8 cellular contexts compared by ENCODE assay signal in the genomic region with DNA sequence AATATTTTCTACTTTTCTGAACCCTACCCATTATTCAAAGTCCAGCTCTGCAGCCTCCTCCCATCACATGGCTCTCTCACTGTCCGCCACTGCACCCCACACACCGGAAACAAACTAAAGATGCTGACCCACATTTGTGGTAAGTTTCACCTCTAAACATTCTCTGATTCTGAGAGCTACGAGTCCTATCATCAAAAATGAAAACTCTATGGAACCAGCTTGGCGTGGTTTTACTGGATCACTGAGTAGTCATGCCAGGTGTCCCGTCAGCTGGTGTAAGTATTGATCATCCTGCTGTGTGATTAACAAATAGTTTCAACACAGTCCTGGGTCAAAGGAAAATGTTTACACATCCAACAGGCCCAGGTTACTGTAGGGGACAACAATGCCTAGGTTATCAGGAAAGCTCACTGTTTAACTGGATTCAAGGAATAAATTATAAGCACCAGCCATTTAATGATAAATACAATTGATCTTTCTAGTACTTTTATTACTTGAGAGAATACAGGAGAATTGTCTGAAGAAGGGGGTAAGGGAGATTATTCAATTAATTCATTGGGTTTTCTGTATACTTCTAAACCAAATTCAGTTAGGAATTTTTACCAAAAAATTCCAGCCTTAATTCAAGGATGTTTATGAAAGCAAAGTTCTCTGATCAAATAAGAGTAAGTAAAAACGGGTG. TPM values are rescaled to one million over a fixed set of nuclear protein-coding genes. Genes with fewer than 3 reads are reported as not detected.
DNase-seq lines count a peak whose midpoint lies in the region; ATAC-seq and TF ChIP-seq lines count a peak whose summit lies in the region.

No MANE protein-coding gene starts in this region.

- CTCF ChIA-PET in activated CD4-positive, alpha-beta T cell treated with anti-CD3 and anti-CD28 coated beads for 36 hours (lab: Charles Lee): interaction anchor here (0.6 to 5.2 kb wide), 16 partner anchors 9 to 367 kb away, joined by 3 to 54 read pairs (median 4); no protein-coding TSS in a partner anchor

- H2BK120ac ChIP-seq in H9 (ENCODE audit: low read depth, low read length, poor library complexity, severe bottlenecking): no peak overlapping the region

- H3K79me2 ChIP-seq in MM.1S (ENCODE audit: low read length) (peaks cover 88% of the 10 kb centered on the region), H9 (ENCODE audit: insufficient read depth, low read length) (no peaks in the 10 kb centered on the region)

- WGBS in H9 (ENCODE audit: extremely low coverage, insufficient read length, low lambda C conversion rate): no CpG with 5 or more reads among the region's 6 CpGs

- H3K36me3 Mint-ChIP-seq in activated CD4-positive, alpha-beta T cell treated with anti-CD3 and anti-CD28 coated beads for 36 hours (ENCODE audit: low read depth): peaks cover 14% of the 10 kb centered on the region
- H3K36me3 Mint-ChIP-seq in H9 (ENCODE audit: insufficient read depth in 1 of 3, low read depth in 3 of 3): no peaks in the 10 kb centered on the region

- H3K4ac ChIP-seq in H9 (ENCODE audit: low read depth, low read length): no peak overlapping the region

- H3K4me2 ChIP-seq in MM.1S (ENCODE audit: low read depth, low read length) (peak overlapping the region; percentile 81), H9 (ENCODE audit: insufficient read depth, insufficient read length, low read length) (no peak overlapping the region)

- H2BK20ac ChIP-seq in H9 (ENCODE audit: low read depth, low read length, poor library complexity, severe bottlenecking): no peak overlapping the region

- H3K4me3 ChIP-seq in MM.1S (ENCODE audit: low read length) (peak overlapping the region; percentile 43), duodenal mucosa (ENCODE audit: low read depth in 1 of 2, low read length in 2 of 2) (peak overlapping the region; percentile 27 to 38), skin epidermis (no peak overlapping the region)

- H2BK12ac ChIP-seq in H9 (ENCODE audit: insufficient read length, low read depth, low read length): no peak overlapping the region

- no peaks in the 10 kb centered on the region for H3K9me2 ChIP-seq in MM.1S (replicated peaks; ENCODE audit: insufficient read depth, low read length)

- H3F3A ChIP-seq in MM.1S (ENCODE audit: insufficient read depth, low read length): peaks cover 41% of the 10 kb centered on the region

- peak overlapping the region; percentile 82 for H3K9ac ChIP-seq in MM.1S (ENCODE audit: low read length)
- H3K9ac ChIP-seq in duodenal mucosa (ENCODE audit: low read depth in 1 of 2, low read length in 2 of 2): peak overlapping the region in 1 of 2 donors; percentile 34
- H3K9ac ChIP-seq in H9 (ENCODE audit: extremely low read depth, insufficient read length, low read length): no peak overlapping the region

- no peak overlapping the region for H3T11ph ChIP-seq in H9 (ENCODE audit: low read length)

- H3K27ac ChIP-seq in MM.1S (ENCODE audit: low read length) (peak overlapping the region; percentile 98), duodenal mucosa (ENCODE audit: low read depth, low read length) (peak overlapping the region; percentile 40), skin epidermis (peak overlapping the region in 20 of 21 experiments; percentile 39 to 92 (median 77)), H9 (ENCODE audit: insufficient read length, low read depth, low read length) (no peak overlapping the region)

- no peaks in the 10 kb centered on the region for H3K9me3 ChIP-seq in MM.1S (replicated peaks; ENCODE audit: insufficient read depth, low read length)
- H3K9me3 ChIP-seq in duodenal mucosa (ENCODE audit: control insufficient read depth in 1 of 2, low read length in 2 of 2): no peaks in the 10 kb centered on the region
- no peaks in the 10 kb centered on the region for H3K9me3 ChIP-seq in H9 (ENCODE audit: control insufficient read depth, low read depth, low read length)

- H2BK5ac ChIP-seq in H9 (ENCODE audit: insufficient read length, low read length): no peak overlapping the region

- no peak overlapping the region for H3K23ac ChIP-seq in H9 (ENCODE audit: insufficient read length, low read depth, low read length)

- H3K79me1 ChIP-seq in H9 (ENCODE audit: insufficient read depth, low read depth, low read length, poor library complexity, severe bottlenecking): no peaks in the 10 kb centered on the region

- H4K5ac ChIP-seq in H9 (ENCODE audit: insufficient read length, low read depth, low read length): no peak overlapping the region

- POLR2A ChIA-PET in activated CD4-positive, alpha-beta T cell treated with anti-CD3 and anti-CD28 coated beads for 36 hours (lab: Charles Lee): interaction anchor here (0.6 to 2.3 kb wide), 16 partner anchors 8 to 388 kb away, joined by 3 to 22 read pairs (median 6); a partner anchor contains a TSS

- no peaks in the 10 kb centered on the region for H3K27me3 Mint-ChIP-seq in activated CD4-positive, alpha-beta T cell treated with anti-CD3 and anti-CD28 coated beads for 36 hours
- no peaks in the 10 kb centered on the region for H3K27me3 Mint-ChIP-seq in H9 (ENCODE audit: low read depth)

- intact Hi-C loops in activated CD4-positive, alpha-beta T cell treated with anti-CD3 and anti-CD28 coated beads for 36 hours (cut with DNase I, micrococcal nuclease): loop anchor here (1.0 to 10.0 kb wide), 11 partner anchors 11 to 1303 kb away; a partner anchor contains a TSS

- H3K14ac ChIP-seq in H9 (ENCODE audit: insufficient read depth, low read length): no peak overlapping the region

- H2AK5ac ChIP-seq in H9 (ENCODE audit: insufficient read length, low read length): no peak overlapping the region

- TF ChIP-seq CTCF in MM.1S (IDR thresholded peaks at IDR 0.05; ENCODE audit: low read length) (no peak), H9 (conservative IDR thresholded peaks at IDR 0.05) (no peak)

- H3K4me1 ChIP-seq in MM.1S (ENCODE audit: low read length): peaks cover 78% of the 10 kb centered on the region
- peaks cover 34% of the 10 kb centered on the region in 2 donors for H3K4me1 ChIP-seq in duodenal mucosa (ENCODE audit: control insufficient read depth in 1 of 2, insufficient read depth in 2 of 2, low read length in 2 of 2)
- H3K4me1 ChIP-seq in H9 (ENCODE audit: insufficient read depth, low read length): peaks cover 4% of the 10 kb centered on the region; the same call in 1 of the 2 replicates

- H3K36me3 ChIP-seq in MM.1S (replicated peaks; ENCODE audit: insufficient read depth, low read length): no peaks in the 10 kb centered on the region
- H3K36me3 ChIP-seq in duodenal mucosa (ENCODE audit: control insufficient read depth in 1 of 2, insufficient read depth in 2 of 2, low read length in 2 of 2): no peaks in the 10 kb centered on the region

- H4K91ac ChIP-seq in H9 (ENCODE audit: insufficient read length, low read depth, low read length): no peak overlapping the region

- no peak overlapping the region for H3K18ac ChIP-seq in H9 (ENCODE audit: insufficient read length, low read depth, low read length)

- H3K27me3 ChIP-seq in MM.1S (replicated peaks; ENCODE audit: insufficient read depth, low read length) (no peaks in the 10 kb centered on the region), duodenal mucosa (ENCODE audit: control insufficient read depth in 1 of 2, insufficient read depth in 2 of 2, low read length in 2 of 2) (no peaks in the 10 kb centered on the region), H9 (ENCODE audit: insufficient read depth, low read length) (no peaks in the 10 kb centered on the region)

- peak; percentile 76 for DNase-seq in activated CD4-positive, alpha-beta T cell treated with anti-CD3 and anti-CD28 coated beads for 36 hours
- no peak for DNase-seq in activated CD4-positive, alpha-beta T cell treated with anti-CD3 and anti-CD28 coated beads for 4 hours
- peak; percentile 90 for DNase-seq in MM.1S
- no peak for DNase-seq in H9
- no peak for DNase-seq in cerebellar cortex (ENCODE audit: low spot score)

- H3K27ac Mint-ChIP-seq in activated CD4-positive, alpha-beta T cell treated with anti-CD3 and anti-CD28 coated beads for 36 hours: peak overlapping the region; percentile 94
- peak overlapping the region in 1 of 3 experiments; percentile 34; a peak in 2 of 7 replicates for H3K27ac Mint-ChIP-seq in H9

- peak; percentile 63 for ATAC-seq in activated CD4-positive, alpha-beta T cell treated with anti-CD3 and anti-CD28 coated beads for 36 hours
- no peak for ATAC-seq in GM18519 (IDR thresholded peaks at IDR 0.05; ENCODE audit: low FRiP score, unreplicated experiment)

- H3K4me1 Mint-ChIP-seq in activated CD4-positive, alpha-beta T cell treated with anti-CD3 and anti-CD28 coated beads for 36 hours: peaks cover 99% of the 10 kb centered on the region
- peaks cover 21 to 24% of the 10 kb centered on the region in 2 experiments for H3K4me1 Mint-ChIP-seq in H9

- H4K20me1 ChIP-seq in MM.1S (ENCODE audit: insufficient read depth, low read length) (no peaks in the 10 kb centered on the region), H9 (ENCODE audit: control insufficient read depth, insufficient read depth, insufficient read length) (no peaks in the 10 kb centered on the region)

- H2AFZ ChIP-seq in MM.1S (ENCODE audit: low read length) (no peak overlapping the region), H9 (ENCODE audit: low read length) (no peak overlapping the region)

- H3K23me2 ChIP-seq in H9 (ENCODE audit: insufficient read length, low read depth, low read length, poor library complexity, severe bottlenecking): no peaks in the 10 kb centered on the region

- H4K8ac ChIP-seq in H9 (replicated peaks; ENCODE audit: insufficient read length, low read depth, low read length): no peak overlapping the region

- no peak overlapping the region for H2BK15ac ChIP-seq in H9 (ENCODE audit: low read depth, low read length)

- H3K4me3 Mint-ChIP-seq in activated CD4-positive, alpha-beta T cell treated with anti-CD3 and anti-CD28 coated beads for 36 hours: peak overlapping the region; percentile 64
- H3K4me3 Mint-ChIP-seq in H9: no peak overlapping the region

- H3K9me3 Mint-ChIP-seq in activated CD4-positive, alpha-beta T cell treated with anti-CD3 and anti-CD28 coated beads for 36 hours (ENCODE audit: low read depth): no peaks in the 10 kb centered on the region
- H3K9me3 Mint-ChIP-seq in H9: no peaks in the 10 kb centered on the region

- H3K56ac ChIP-seq in H9 (ENCODE audit: insufficient read length, low read depth, low read length): no peak overlapping the region

RNA-seq across cellular contexts. Expression of a gene that starts 33.9 kb away (rescaled TPM):
- 100 to 1,000 TPM; 109 to 130 TPM for total RNA-seq in activated CD4-positive, alpha-beta T cell treated with anti-CD3 and anti-CD28 coated beads for 36 hours
- 9.7 and 11.2 TPM in 2 replicates for total RNA-seq in H9 (2021)

Comparison
In these comparisons a context has a peak if more than half of its experiments do, and no peak if none do; other contexts are left out.
1. DNase-seq: peak in activated CD4-positive, alpha-beta T cell treated with anti-CD3 and anti-CD28 coated beads for 36 hours (single experiment) and MM.1S (single experiment); none in activated CD4-positive, alpha-beta T cell treated with anti-CD3 and anti-CD28 coated beads for 4 hours (0 of 2), H9 (single experiment) and cerebellar cortex (single experiment).
2. H3K4me3 ChIP-seq: peak in MM.1S (single experiment) and duodenal mucosa (2 of 2); none in skin epidermis (0 of 7).